Comparison of ENCODE assay signal across 8 cellular contexts in genomic region chr12:130775953-130776856, GRCh38.
A peak's percentile ranks its signal among the peaks of the same experiment; 100 is the strongest.
DNase-seq lines count a peak whose midpoint lies in the region; ATAC-seq and FAIRE-seq lines count a peak whose summit lies in the region.

No MANE protein-coding gene starts in this region.

- H3K4me1 ChIP-seq in NT2/D1 (ENCODE audit: insufficient read depth, insufficient read length) = peaks cover 5% of the 10 kb centered on the region

- H3K36me3 ChIP-seq in NT2/D1 (ENCODE audit: insufficient read depth, insufficient read length, low read length) = peaks cover 10% of the 10 kb centered on the region

- H3K9ac ChIP-seq in NT2/D1 (ENCODE audit: insufficient read length, low read depth) = peak overlapping the region; percentile 71

- no peak for FAIRE-seq in frontal cortex (lab: Jason Lieb, UNC)

- no peaks in the 10 kb centered on the region for H3K9me3 ChIP-seq in NT2/D1 (ENCODE audit: insufficient read depth, low read length)

- no peak for ATAC-seq in HG02938 (IDR thresholded peaks at IDR 0.05; ENCODE audit: unreplicated experiment)

- DNase-seq in NCI-H82 (lab: John Stamatoyannopoulos, UW) (peak; percentile 38), NCI-H82 treated with DMSO at 0.1 percent for 48 hours (lab: John Stamatoyannopoulos, UW; ENCODE audit: unreplicated experiment) (no peak), NT2/D1 (ENCODE audit: low read depth, low spot score) (no peak), frontal cortex (ENCODE audit: low spot score in 2 of 2) (peak; percentile 40 to 68), non-pigmented ciliary epithelial cell (ENCODE audit: low read depth) (peak; percentile 65), substantia nigra (lab: John Stamatoyannopoulos, UW) (peak in 28 of 49 donors; percentile 5 to 44 (median 18))
- DNase-seq in activated naive CD4-positive, alpha-beta T cell (lab: John Stamatoyannopoulos, UW) = peak; percentile 4 to 39 (median 24)

- peak overlapping the region; percentile 22 for H3K4me3 ChIP-seq in NT2/D1 (ENCODE audit: insufficient read length, low read depth)

- peaks cover 14% of the 10 kb centered on the region for H3K27me3 ChIP-seq in NT2/D1 (ENCODE audit: insufficient read depth, insufficient read length)

- H3K27ac ChIP-seq in substantia nigra (ENCODE audit: low read depth, low read length, poor library complexity, severe bottlenecking) = no peak overlapping the region

Comparison
In these comparisons a context has a peak if more than half of its experiments do, and no peak if none do; other contexts are left out.
1. DNase-seq: peak in NCI-H82 (single experiment), activated naive CD4-positive, alpha-beta T cell (4 of 4), frontal cortex (2 of 2), non-pigmented ciliary epithelial cell (single experiment) and substantia nigra (28 of 49); none in NCI-H82 treated with DMSO at 0.1 percent for 48 hours (single experiment) and NT2/D1 (single experiment).